Comparison of ENCODE assay signal across 3 cellular contexts in genomic region chr12:33588725-33589405, GRCh38.
TF ChIP-seq lines count a peak whose summit lies in the region.

No MANE protein-coding gene starts in this region.

TF ChIP-seq in SK-N-SH, 30 proteins besides CTCF, POLR2A, EP300 and RAD21:
- TF ChIP-seq FOSL2 (IDR thresholded peaks at IDR 0.05; ENCODE audit: borderline replicate concordance, low read depth): no peak
- TF ChIP-seq MEF2A (IDR thresholded peaks at IDR 0.05; ENCODE audit: borderline replicate concordance, low read depth): no peak
- TF ChIP-seq MAX (IDR thresholded peaks at IDR 0.05; ENCODE audit: low read depth): no peak
- TF ChIP-seq USF2 (IDR thresholded peaks at IDR 0.05; ENCODE audit: borderline replicate concordance, low read depth, low read length): no peak
- TF ChIP-seq REST (IDR thresholded peaks at IDR 0.05; ENCODE audit: low read depth, low read length): no peak
- no peak for TF ChIP-seq YY1 (IDR thresholded peaks at IDR 0.05; ENCODE audit: low read depth)
- TF ChIP-seq IRF3 (IDR thresholded peaks at IDR 0.05; ENCODE audit: low read depth, low read length): no peak

TF ChIP-seq in SK-N-SH treated with all-trans-retinoic acid at 6 μM for 48 hours, 23 proteins besides CTCF, POLR2A, EP300 and RAD21:
- no peak for TF ChIP-seq TOX (CRISPR knock-in tag; IDR thresholded peaks at IDR 0.05; ENCODE audit: borderline replicate concordance)

TF ChIP-seq in H1, 55 proteins besides CTCF, POLR2A, EP300 and RAD21:
- TF ChIP-seq MAX (IDR thresholded peaks at IDR 0.05): no peak
- no peak for TF ChIP-seq PHF8 (conservative IDR thresholded peaks at IDR 0.05; ENCODE audit: low read depth, low read length)
- TF ChIP-seq ASH2L (IDR thresholded peaks at IDR 0.05; ENCODE audit: low read length): no peak
- TF ChIP-seq EGR1 (IDR thresholded peaks at IDR 0.05; ENCODE audit: borderline replicate concordance, low read depth, low read length): no peak
- TF ChIP-seq FOSL1 (IDR thresholded peaks at IDR 0.05; ENCODE audit: insufficient read depth, low read depth, low read length): no peak
- no peak for TF ChIP-seq POLR2AphosphoS5 (IDR thresholded peaks at IDR 0.05; ENCODE audit: low read depth, low read length)
- TF ChIP-seq E2F6 (IDR thresholded peaks at IDR 0.05): no peak
- no peak for TF ChIP-seq TAF1 (IDR thresholded peaks at IDR 0.05; ENCODE audit: low read depth, low read length)
- no peak for TF ChIP-seq ZNF274 (IDR thresholded peaks at IDR 0.05; ENCODE audit: borderline replicate concordance, extremely low read depth, low read length)
- TF ChIP-seq CHD2 (IDR thresholded peaks at IDR 0.05; ENCODE audit: low read length): no peak
- no peak for TF ChIP-seq SP2 (IDR thresholded peaks at IDR 0.05; ENCODE audit: low read length)
